12 cellular contexts compared by ENCODE assay signal in the genomic region with DNA sequence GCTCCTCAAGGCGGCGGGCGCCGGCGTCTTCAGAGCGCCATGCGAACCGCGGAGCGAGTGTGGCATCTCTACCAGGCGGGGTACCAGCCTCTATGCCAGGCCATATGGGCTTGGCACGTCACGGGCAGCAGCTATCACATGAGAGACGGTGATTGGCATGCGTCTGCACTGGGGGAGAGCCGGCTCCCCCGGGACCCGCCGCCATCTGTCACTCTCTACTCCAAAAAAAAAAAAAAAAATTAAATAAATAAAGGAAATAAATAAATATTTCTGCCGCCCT. TPM values are rescaled to one million over a fixed set of nuclear protein-coding genes. Genes with fewer than 3 reads are reported as not detected.
DNase-seq lines count a peak whose midpoint lies in the region; ATAC-seq and TF ChIP-seq lines count a peak whose summit lies in the region.
"Had no signal": no experiment of that assay in that cellular context is flagged by ENCODE, and none has a peak within 500 bp of the region (broad histone marks: within the 10 kb centered on the region; RNA-seq: fewer than 3 reads in every experiment).

A gene (minus strand): TSS at position 70 of the 280 bp plus-strand sequence. CDS start 1,321 bp downstream, outside the sequence.

- DNase-seq in cerebellum (ENCODE audit: low spot score), result peak; percentile 93
- no peak for DNase-seq in HEK293T (ENCODE audit: extremely low spot score)
- DNase-seq in T1000 (lab: John Stamatoyannopoulos, UW), result no peak
- DNase-seq in left colon, result no peak
- DNase-seq in GM19238 (ENCODE audit: insufficient read length, low spot score), result no peak
- DNase-seq: stimulated activated CD4-positive, alpha-beta T cell treated with anti-CD3 and anti-CD28 coated beads, Interleukin-2, amount 100 ng/mL, for 48 hours; T-helper 9 cell had no signal

- CTCF ChIA-PET in HEK293T (lab: Yijun Ruan, JAX), result no interaction called here

- no peaks in the 10 kb centered on the region for H3K9me3 ChIP-seq in BLaER1
- no peaks in the 10 kb centered on the region for H3K9me3 ChIP-seq in HUES64 (ENCODE audit: insufficient read depth, low read depth, low read length)
- peaks cover 2% of the 10 kb centered on the region for H3K9me3 ChIP-seq in neuron (ENCODE audit: low read length)

- POLR2A ChIA-PET in HEK293T (lab: Yijun Ruan, JAX), result no interaction called here

- 4% methylated on average over 15 of the region's 20 CpGs for WGBS in HUES64

- no peak for ATAC-seq in left colon

- H3K4me3 ChIP-seq in BLaER1 (0 out of 2 replicates have a peak within 1 kb of the TSS, but pooled peaks have one; percentile 14), HUES64 (ENCODE audit: low read length) (peak within 1 kb of the TSS; percentile 40), neuron (ENCODE audit: low read length) (no peak within 1 kb of the TSS)

- H3K36me3 ChIP-seq in BLaER1 (no peaks in the 10 kb centered on the region), HUES64 (ENCODE audit: insufficient read depth, low read length) (no peaks in the 10 kb centered on the region), neuron (ENCODE audit: insufficient read depth, low read length) (no peaks in the 10 kb centered on the region)

- no peak within 1 kb of the TSS for H3K9ac ChIP-seq in BLaER1
- no peak within 1 kb of the TSS for H3K9ac ChIP-seq in HUES64 (ENCODE audit: low read depth, low read length)

- peak within 1 kb of the TSS; percentile 5 for H2AFZ ChIP-seq in neuron (ENCODE audit: low read depth, low read length)

- H3K27ac ChIP-seq in BLaER1, result no peak within 1 kb of the TSS
- H3K27ac ChIP-seq in HUES64 (ENCODE audit: low read depth, low read length), result no peak within 1 kb of the TSS
- H3K27ac ChIP-seq: epithelial cell of prostate had no signal

- H3K4me2 ChIP-seq in BLaER1, result no peak within 1 kb of the TSS

- H3K4me1 ChIP-seq in BLaER1, result 0 out of 2 replicates have a peak, but pooled peaks cover 8% of the 10 kb centered on the region
- peaks cover 16% of the 10 kb centered on the region for H3K4me1 ChIP-seq in HUES64 (ENCODE audit: insufficient read depth, low read length)
- peaks cover 18% of the 10 kb centered on the region for H3K4me1 ChIP-seq in neuron (ENCODE audit: insufficient read depth, low read length)

- peaks cover 73% of the 10 kb centered on the region for H3K27me3 ChIP-seq in BLaER1
- H3K27me3 ChIP-seq in HUES64 (ENCODE audit: insufficient read depth, low read length), result peaks cover 98% of the 10 kb centered on the region
- H3K27me3 ChIP-seq in neuron (ENCODE audit: insufficient read depth, low read length), result peaks cover 91% of the 10 kb centered on the region

- intact Hi-C loops in left colon (cut with DNase I, micrococcal nuclease), result no loop called here

- peaks cover 45% of the 10 kb centered on the region for H4K20me1 ChIP-seq in BLaER1

TF ChIP-seq in HEK293T, 16 proteins besides CTCF, POLR2A, EP300 and RAD21:
- no peak for TF ChIP-seq FOXA1 (IDR thresholded peaks at IDR 0.05)
- no peak for TF ChIP-seq BHLHE40 (IDR thresholded peaks at IDR 0.05; ENCODE audit: borderline replicate concordance)
- no peak for TF ChIP-seq HDGF (IDR thresholded peaks at IDR 0.05; ENCODE audit: borderline replicate concordance)
- TF ChIP-seq, protein P1, sequence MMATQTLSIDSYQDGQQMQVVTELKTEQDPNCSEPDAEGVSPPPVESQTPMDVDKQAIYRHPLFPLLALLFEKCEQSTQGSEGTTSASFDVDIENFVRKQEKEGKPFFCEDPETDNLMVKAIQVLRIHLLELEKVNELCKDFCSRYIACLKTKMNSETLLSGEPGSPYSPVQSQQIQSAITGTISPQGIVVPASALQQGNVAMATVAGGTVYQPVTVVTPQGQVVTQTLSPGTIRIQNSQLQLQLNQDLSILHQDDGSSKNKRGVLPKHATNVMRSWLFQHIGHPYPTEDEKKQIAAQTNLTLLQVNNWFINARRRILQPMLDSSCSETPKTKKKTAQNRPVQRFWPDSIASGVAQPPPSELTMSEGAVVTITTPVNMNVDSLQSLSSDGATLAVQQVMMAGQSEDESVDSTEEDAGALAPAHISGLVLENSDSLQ (IDR thresholded peaks at IDR 0.05), result no peak
- no peak for TF ChIP-seq L3MBTL2 (conservative IDR thresholded peaks at IDR 0.05)

RNA-seq across cellular contexts. Expression of the gene that starts here (rescaled TPM):
- not detected for polyA plus RNA-seq in HUES64 (2013, experiment 1 of 2)
- polyA plus RNA-seq in HUES64 (2013, experiment 2 of 2), result not detected
- total RNA-seq in cerebellum (25.0 TPM), left colon (under 1 TPM in 1 of 2 donors, not detected in 1; 0.12 TPM)
- total RNA-seq: astrocyte had no signal

Comparison
In these comparisons a context has a peak if more than half of its experiments do, and no peak if none do; other contexts are left out.
1. RNA of the gene that starts here (total RNA-seq): 25.0 TPM in cerebellum (single experiment); 0.12 TPM in left colon; every median in the first group is over 10 times any median in the second.